ENCODE assay signal across 12 cellular contexts in the genomic region with DNA sequence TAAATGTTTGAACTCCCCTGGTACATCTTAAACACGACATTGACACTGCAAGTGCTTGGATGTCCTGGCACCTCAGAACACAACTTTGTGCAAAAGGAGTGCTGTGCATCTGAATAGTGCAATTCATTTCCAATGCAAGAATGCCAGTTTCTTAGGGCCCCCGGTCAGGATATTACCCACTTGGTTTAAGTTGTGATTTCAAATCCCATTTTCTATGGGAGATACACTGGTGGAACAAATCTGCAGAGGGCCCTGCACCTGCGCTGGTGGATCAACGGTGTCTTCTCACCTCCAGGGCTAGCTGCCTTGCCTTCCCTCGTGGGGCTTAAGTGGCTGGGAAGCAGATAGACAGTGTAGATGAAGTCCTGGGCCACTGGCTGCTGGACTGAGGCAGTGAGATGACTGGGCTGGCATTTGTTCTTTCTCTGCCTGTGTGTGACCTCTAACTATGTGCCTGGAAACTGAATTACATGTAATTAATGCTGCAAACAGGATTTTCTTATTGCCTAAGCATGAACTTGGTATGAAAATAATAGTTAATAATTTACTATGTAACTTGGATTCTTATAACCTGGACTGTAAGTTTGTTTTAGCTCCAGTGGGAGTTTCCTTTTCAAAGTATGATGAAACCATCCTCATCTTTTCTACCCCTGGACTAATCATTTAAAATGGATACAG. TPM values are rescaled to one million over a fixed set of nuclear protein-coding genes. Genes with fewer than 3 reads are reported as not detected.
DNase-seq lines count a peak whose midpoint lies in the region; ATAC-seq and TF ChIP-seq lines count a peak whose summit lies in the region.
"Had no signal": no experiment of that assay in that cellular context is flagged by ENCODE, and none has a peak within 500 bp of the region (broad histone marks: within the 10 kb centered on the region; RNA-seq: fewer than 3 reads in every experiment).

No MANE protein-coding gene starts in this region.

- no peaks in the 10 kb centered on the region for H3K27me3 Mint-ChIP-seq in IgD-negative memory B cell
- H3K27me3 Mint-ChIP-seq in natural killer cell treated with Interleukin-12 subunit alpha and Interleukin-12 subunit beta and Interleukin-15 and Interleukin-18, amount 100 ng/mL, for 72 hours: no peaks in the 10 kb centered on the region

- H3K9me3 Mint-ChIP-seq in IgD-negative memory B cell: no peaks in the 10 kb centered on the region
- no peaks in the 10 kb centered on the region for H3K9me3 Mint-ChIP-seq in natural killer cell treated with Interleukin-12 subunit alpha and Interleukin-12 subunit beta and Interleukin-15 and Interleukin-18, amount 100 ng/mL, for 72 hours

- no peaks in the 10 kb centered on the region for H3K27me3 ChIP-seq in ACC112 (ENCODE audit: insufficient read depth, low read length)
- H3K27me3 ChIP-seq: SJCRH30 had no signal

- no peak for ATAC-seq in natural killer cell treated with Interleukin-12 subunit alpha and Interleukin-12 subunit beta and Interleukin-15 and Interleukin-18, amount 100 ng/mL, for 72 hours
- ATAC-seq in GM18511 (IDR thresholded peaks at IDR 0.05; ENCODE audit: unreplicated experiment): no peak
- ATAC-seq: stimulated activated naive CD8-positive, alpha-beta T cell treated with anti-CD3 and anti-CD28 coated beads, Interleukin-15, Interleukin-2, amounts not matched to agents 100 U/mL and 50 U/mL, for 24 hours had no signal

- H2AFZ ChIP-seq in ACC112 (ENCODE audit: low read length, unreplicated experiment): no peak overlapping the region

- peak overlapping the region; percentile 3; the same call in 1 of the 2 replicates for H3K27ac ChIP-seq in ACC112 (ENCODE audit: low read depth, low read length)
- H3K27ac ChIP-seq: SJCRH30 had no signal

- peak overlapping the region in 2 of 4 donors; percentile 43 to 47 for H3K4me3 Mint-ChIP-seq in IgD-negative memory B cell
- H3K4me3 Mint-ChIP-seq in natural killer cell treated with Interleukin-12 subunit alpha and Interleukin-12 subunit beta and Interleukin-15 and Interleukin-18, amount 100 ng/mL, for 72 hours: no peak overlapping the region

- H3K27ac Mint-ChIP-seq in IgD-negative memory B cell: peak overlapping the region in 2 of 3 donors; percentile 16 to 59
- peak overlapping the region; percentile 60 to 62 for H3K27ac Mint-ChIP-seq in natural killer cell treated with Interleukin-12 subunit alpha and Interleukin-12 subunit beta and Interleukin-15 and Interleukin-18, amount 100 ng/mL, for 72 hours

- H3K4me3 ChIP-seq in ACC112 (ENCODE audit: low read depth, low read length) (no peak overlapping the region), epithelial cell of proximal tubule (ENCODE audit: low read depth, low read length) (no peak overlapping the region)
- H3K4me3 ChIP-seq: SJCRH30 had no signal

- H3K4me1 Mint-ChIP-seq in IgD-negative memory B cell: peaks cover 73 to 79% (median 76%) of the 10 kb centered on the region in 3 donors
- H3K4me1 Mint-ChIP-seq in natural killer cell treated with Interleukin-12 subunit alpha and Interleukin-12 subunit beta and Interleukin-15 and Interleukin-18, amount 100 ng/mL, for 72 hours (ENCODE audit: low read depth in 2 of 2): peaks cover 69 to 85% of the 10 kb centered on the region in 2 donors

- H3K4me1 ChIP-seq in ACC112 (ENCODE audit: control insufficient read depth, insufficient read depth, low read length, unreplicated experiment): peaks cover 73% of the 10 kb centered on the region
- H3K4me1 ChIP-seq: SJCRH30 had no signal

- no peak for TF ChIP-seq CTCF in epithelial cell of proximal tubule (conservative IDR thresholded peaks at IDR 0.05; ENCODE audit: low read depth, low read length)

- intact Hi-C loops in posterior vena cava (cut with DNase I): no loop called here

- peak; percentile 33 for DNase-seq in epithelial cell of proximal tubule (ENCODE audit: low read depth)
- no peak for DNase-seq in natural killer cell treated with Interleukin-12 subunit alpha and Interleukin-12 subunit beta and Interleukin-15 and Interleukin-18, amount 100 ng/mL, for 72 hours (ENCODE audit: low spot score)
- no peak for DNase-seq in posterior vena cava (ENCODE audit: low spot score)
- DNase-seq in RKO (ENCODE audit: low spot score): no peak
- no peak for DNase-seq in iPS-NIHi7 (ENCODE audit: extremely low spot score)
- DNase-seq: COR-L47; NCI-H2171 treated with DMSO at 0.1 percent for 48 hours; SJCRH30; stimulated activated naive CD8-positive, alpha-beta T cell treated with anti-CD3 and anti-CD28 coated beads, Interleukin-15, Interleukin-2, amounts not matched to agents 100 U/mL and 50 U/mL, for 24 hours had no signal

- peaks cover 49% of the 10 kb centered on the region for H3K36me3 ChIP-seq in ACC112 (ENCODE audit: insufficient read depth, low read length)

- peaks cover 3% of the 10 kb centered on the region for H3K36me3 Mint-ChIP-seq in IgD-negative memory B cell
- peaks cover 25% of the 10 kb centered on the region for H3K36me3 Mint-ChIP-seq in natural killer cell treated with Interleukin-12 subunit alpha and Interleukin-12 subunit beta and Interleukin-15 and Interleukin-18, amount 100 ng/mL, for 72 hours

- peaks cover 99% of the 10 kb centered on the region for H3K79me2 ChIP-seq in ACC112 (ENCODE audit: control insufficient read depth, insufficient read depth, low read length, unreplicated experiment)

RNA-seq across cellular contexts. Expression of a gene that starts 20.9 kb away (rescaled TPM):
- polyA plus RNA-seq in IgD-negative memory B cell: 20.2 TPM
- total RNA-seq in epithelial cell of proximal tubule (39.3 and 41.7 TPM in 2 replicates), posterior vena cava (10 to 100 TPM; 63.9 to 65.7 TPM)
- 10 to 100 TPM; 65.5 to 72.6 TPM for total RNA-seq in natural killer cell treated with Interleukin-12 subunit alpha and Interleukin-12 subunit beta and Interleukin-15 and Interleukin-18, amount 100 ng/mL, for 72 hours
